ENCODE assay signal across 10 cellular contexts in genomic region chr18:8450013-8450412, GRCh38.
DNase-seq lines count a peak whose midpoint lies in the region; ATAC-seq, FAIRE-seq and TF ChIP-seq lines count a peak whose summit lies in the region.
"Had no signal": no experiment of that assay in that cellular context is flagged by ENCODE, and none has a peak within 500 bp of the region (broad histone marks: within the 10 kb centered on the region; RNA-seq: fewer than 3 reads in every experiment).

No MANE protein-coding gene starts in this region.

- no peaks in the 10 kb centered on the region for H3F3A ChIP-seq in neural progenitor cell (ENCODE audit: low read depth)

- H3K9me3 Mint-ChIP-seq in neural progenitor cell = peaks cover 3% of the 10 kb centered on the region
- no peaks in the 10 kb centered on the region for H3K9me3 Mint-ChIP-seq in activated CD8-positive, alpha-beta memory T cell treated with anti-CD3 and anti-CD28 coated beads, Interleukin-2, amount 10 ng/mL, durations not matched to agents 7 days and 5 days (ENCODE audit: low read depth)
- H3K9me3 Mint-ChIP-seq: stimulated activated memory B cell treated with anti-CD40 and anti-IgM and Interleukin-4, amounts not matched to agents 10 μg/mL and 1 μg/mL and 100 μg/mL, for 72 hours had no signal

- H3K4me3 ChIP-seq in KMS-11 (IDR thresholded peaks at IDR 0.05; ENCODE audit: insufficient read depth, low read depth, low read length) (no peak overlapping the region), bronchial epithelial cell (ENCODE audit: low read depth, low read length) (no peak overlapping the region), neural progenitor cell (no peak overlapping the region), uterus (no peak overlapping the region)

- no peaks in the 10 kb centered on the region for H3K27me3 Mint-ChIP-seq in neural progenitor cell (ENCODE audit: insufficient read depth, low read depth)
- no peaks in the 10 kb centered on the region for H3K27me3 Mint-ChIP-seq in activated CD8-positive, alpha-beta memory T cell treated with anti-CD3 and anti-CD28 coated beads, Interleukin-2, amount 10 ng/mL, durations not matched to agents 7 days and 5 days

- H3K4me3 Mint-ChIP-seq in neural progenitor cell = no peak overlapping the region
- no peak overlapping the region for H3K4me3 Mint-ChIP-seq in activated CD8-positive, alpha-beta memory T cell treated with anti-CD3 and anti-CD28 coated beads, Interleukin-2, amount 10 ng/mL, durations not matched to agents 7 days and 5 days
- H3K4me3 Mint-ChIP-seq: stimulated activated memory B cell treated with anti-CD40 and anti-IgM and Interleukin-4, amounts not matched to agents 10 μg/mL and 1 μg/mL and 100 μg/mL, for 72 hours had no signal

- no peak overlapping the region for H3K27ac ChIP-seq in KMS-11
- H3K27ac ChIP-seq in neural progenitor cell = no peak overlapping the region
- H3K27ac ChIP-seq in uterus = no peak overlapping the region

- H3K4me1 ChIP-seq in KMS-11 (ENCODE audit: low read depth, poor library complexity, severe bottlenecking) = no peaks in the 10 kb centered on the region
- H3K4me1 ChIP-seq in neural progenitor cell = no peaks in the 10 kb centered on the region
- no peaks in the 10 kb centered on the region for H3K4me1 ChIP-seq in uterus

- H3K36me3 ChIP-seq in KMS-11 (ENCODE audit: insufficient read depth) (no peaks in the 10 kb centered on the region; the same call in 1 of the 2 replicates), bronchial epithelial cell (ENCODE audit: control insufficient read depth, insufficient read depth, low read length) (no peaks in the 10 kb centered on the region), neural progenitor cell (no peaks in the 10 kb centered on the region), uterus (no peaks in the 10 kb centered on the region)

- H3K9ac ChIP-seq in KMS-11 (no peak overlapping the region), neural progenitor cell (no peak overlapping the region)

- ATAC-seq in activated CD8-positive, alpha-beta memory T cell treated with anti-CD3 and anti-CD28 coated beads, Interleukin-2, amount 10 ng/mL, durations not matched to agents 7 days and 5 days = no peak
- ATAC-seq: esophagus mucosa; stimulated activated memory B cell treated with anti-CD40 and anti-IgM and Interleukin-4, amounts not matched to agents 10 μg/mL and 1 μg/mL and 100 μg/mL, for 72 hours had no signal

- H3K27ac Mint-ChIP-seq in neural progenitor cell = no peak overlapping the region
- H3K27ac Mint-ChIP-seq in activated CD8-positive, alpha-beta memory T cell treated with anti-CD3 and anti-CD28 coated beads, Interleukin-2, amount 10 ng/mL, durations not matched to agents 7 days and 5 days = no peak overlapping the region
- H3K27ac Mint-ChIP-seq: stimulated activated memory B cell treated with anti-CD40 and anti-IgM and Interleukin-4, amounts not matched to agents 10 μg/mL and 1 μg/mL and 100 μg/mL, for 72 hours had no signal

- H3K4me2 ChIP-seq in KMS-11 (no peak overlapping the region), neural progenitor cell (no peak overlapping the region)

- H2AFZ ChIP-seq in KMS-11 (ENCODE audit: low read depth) (no peak overlapping the region), neural progenitor cell (replicated peaks) (peak overlapping the region; percentile 52)

- CTCF ChIA-PET in activated CD8-positive, alpha-beta memory T cell treated with anti-CD3 and anti-CD28 coated beads, Interleukin-2, amount 10 ng/mL, durations not matched to agents 7 days and 5 days (lab: Charles Lee) = no interaction called here

- DNase-seq in Daoy (ENCODE audit: low read depth) = peak; percentile 19
- DNase-seq in bronchial epithelial cell (ENCODE audit: low read depth) = no peak
- peak; percentile 50 for DNase-seq in neural progenitor cell (ENCODE audit: low spot score)
- DNase-seq in uterus = no peak
- no peak for DNase-seq in HTR-8/SVneo (ENCODE audit: insufficient read length, low spot score)
- no peak for DNase-seq in effector CD4-positive, alpha-beta T cell
- no peak for DNase-seq in activated CD8-positive, alpha-beta memory T cell treated with anti-CD3 and anti-CD28 coated beads, Interleukin-2, amount 10 ng/mL, durations not matched to agents 7 days and 5 days

- peaks cover 2% of the 10 kb centered on the region for H3K4me1 Mint-ChIP-seq in neural progenitor cell
- H3K4me1 Mint-ChIP-seq in activated CD8-positive, alpha-beta memory T cell treated with anti-CD3 and anti-CD28 coated beads, Interleukin-2, amount 10 ng/mL, durations not matched to agents 7 days and 5 days = no peaks in the 10 kb centered on the region
- H3K4me1 Mint-ChIP-seq: stimulated activated memory B cell treated with anti-CD40 and anti-IgM and Interleukin-4, amounts not matched to agents 10 μg/mL and 1 μg/mL and 100 μg/mL, for 72 hours had no signal

- H4K20me1 ChIP-seq in KMS-11 (ENCODE audit: insufficient read depth) (no peaks in the 10 kb centered on the region), neural progenitor cell (ENCODE audit: low read depth) (no peaks in the 10 kb centered on the region)

- H3K27me3 ChIP-seq in KMS-11 (ENCODE audit: insufficient read depth, low read depth) = no peaks in the 10 kb centered on the region
- H3K27me3 ChIP-seq in bronchial epithelial cell (ENCODE audit: control insufficient read depth, insufficient read depth, low read length) = no peaks in the 10 kb centered on the region
- no peaks in the 10 kb centered on the region for H3K27me3 ChIP-seq in neural progenitor cell
- H3K27me3 ChIP-seq in uterus = no peaks in the 10 kb centered on the region

- intact Hi-C loops in uterus (cut with DNase I; ENCODE audit: low total_unique reads) = no loop called here

- FAIRE-seq in bronchial epithelial cell (lab: Jason Lieb, UNC) = no peak
- no peak for FAIRE-seq in HTR-8/SVneo (lab: Jason Lieb, UNC)

- no peak for TF ChIP-seq POLR2A in uterus (IDR thresholded peaks at IDR 0.05)

- H3K79me2 ChIP-seq in KMS-11 (ENCODE audit: insufficient read depth, low read depth) (no peaks in the 10 kb centered on the region), neural progenitor cell (ENCODE audit: low read depth) (no peaks in the 10 kb centered on the region)

- H3K9me3 ChIP-seq in neural progenitor cell (ENCODE audit: low read depth) (no peaks in the 10 kb centered on the region), uterus (no peaks in the 10 kb centered on the region)

- H3K36me3 Mint-ChIP-seq in neural progenitor cell = no peaks in the 10 kb centered on the region
- H3K36me3 Mint-ChIP-seq in activated CD8-positive, alpha-beta memory T cell treated with anti-CD3 and anti-CD28 coated beads, Interleukin-2, amount 10 ng/mL, durations not matched to agents 7 days and 5 days = no peaks in the 10 kb centered on the region
- H3K36me3 Mint-ChIP-seq: stimulated activated memory B cell treated with anti-CD40 and anti-IgM and Interleukin-4, amounts not matched to agents 10 μg/mL and 1 μg/mL and 100 μg/mL, for 72 hours had no signal

- TF ChIP-seq CTCF in KMS-11 (conservative IDR thresholded peaks at IDR 0.05; ENCODE audit: low read depth, low read length) = peak; percentile 61
- peak; percentile 61 for TF ChIP-seq CTCF in bronchial epithelial cell (IDR thresholded peaks at IDR 0.05; ENCODE audit: insufficient read depth, low read length, severe bottlenecking)
- TF ChIP-seq CTCF in neural progenitor cell (IDR thresholded peaks at IDR 0.05) = peak; percentile 67
- no peak for TF ChIP-seq CTCF in uterus (IDR thresholded peaks at IDR 0.05)

Comparison
In these comparisons a context has a peak if more than half of its experiments do, and no peak if none do; other contexts are left out.
1. DNase-seq: peak in Daoy (single experiment) and neural progenitor cell (single experiment); none in bronchial epithelial cell (single experiment), uterus (0 of 2), HTR-8/SVneo (single experiment), effector CD4-positive, alpha-beta T cell (single experiment) and activated CD8-positive, alpha-beta memory T cell treated with anti-CD3 and anti-CD28 coated beads, Interleukin-2, amount 10 ng/mL, durations not matched to agents 7 days and 5 days (single experiment).
2. CTCF ChIP-seq: peak in KMS-11 (single experiment), bronchial epithelial cell (single experiment) and neural progenitor cell (single experiment); none in uterus (0 of 4).